35 cellular contexts compared by ENCODE assay signal in genomic region chr14:22893706-22894105, GRCh38. TPM values are rescaled to one million over a fixed set of nuclear protein-coding genes. Genes with fewer than 3 reads are reported as not detected.
"Had no signal": no experiment of that assay in that cellular context is flagged by ENCODE, and none has a peak within 500 bp of the region (broad histone marks: within the 10 kb centered on the region; RNA-seq: fewer than 3 reads in every experiment).

No MANE protein-coding gene starts in this region.

- H3K27ac Mint-ChIP-seq: activated B cell treated with CpG ODN at 0.5 μM for 24 hours; activated CD8-positive, alpha-beta memory T cell treated with anti-CD3 and anti-CD28 coated beads, Interleukin-2, amount 10 ng/mL, durations not matched to agents 7 days and 5 days; activated CD8-positive, alpha-beta T cell treated with anti-CD3 and anti-CD28 coated beads, Interleukin-2, amount 10 ng/mL, durations not matched to agents 7 days and 5 days; activated naive CD4-positive, alpha-beta T cell treated with anti-CD3 and anti-CD28 coated beads for 36 hours; activated naive CD4-positive, alpha-beta T cell treated with anti-CD3 and anti-CD28 coated beads, Interleukin-2, amount 50 U/mL, for 24 hours; activated naive CD8-positive, alpha-beta T cell treated with anti-CD3 and anti-CD28 coated beads for 36 hours; activated naive CD8-positive, alpha-beta T cell treated with anti-CD3 and anti-CD28 coated beads, Interleukin-2, amount 50 U/mL, for 24 hours; activated T-helper 1 cell treated with anti-CD3 and anti-CD28 coated beads, Interleukin-12 subunit alpha, Interleukin-12 subunit beta, Interleukin-2, Interleukin-4 antibody, amounts not matched to agents 30 ng/mL and 10 ng/mL and 1 ng/mL, durations not matched to agents 14 hours and 24 hours and 36 hours; activated T-helper 2 cell treated with anti-CD3 and anti-CD28 coated beads, Interferon-gamma antibody, Interleukin-2, Interleukin-4, amounts not matched to agents 10 μg/mL and 5 μg/mL and 100 μg/mL, durations not matched to agents 14 hours and 24 hours and 36 hours; T-helper 1 cell treated with Interleukin-12 subunit alpha and Interleukin-12 subunit beta and Interleukin-4 antibody, amounts not matched to agents 30 μg/mL and 1 μg/mL, for 36 hours; T-helper 2 cell treated with Interferon-gamma antibody and Interleukin-4, amounts not matched to agents 5 μg/mL and 100 μg/mL, for 36 hours had no signal

- ATAC-seq: activated CD4-positive, CD25-positive, alpha-beta regulatory T cell treated with anti-CD3 and anti-CD28 coated beads, Interleukin-2, amount 50 U/mL, for 24 hours; activated CD8-positive, alpha-beta memory T cell treated with anti-CD3 and anti-CD28 coated beads, Interleukin-2, amount 10 ng/mL, durations not matched to agents 7 days and 5 days; activated CD8-positive, alpha-beta T cell treated with anti-CD3 and anti-CD28 coated beads, Interleukin-2, amount 10 ng/mL, durations not matched to agents 7 days and 5 days; activated naive CD8-positive, alpha-beta T cell treated with anti-CD3 and anti-CD28 coated beads, Interleukin-2, amount 50 U/mL, for 24 hours; body of pancreas; effector memory CD8-positive, alpha-beta T cell; foreskin keratinocyte; gastroesophageal sphincter had no signal

- DNase-seq: activated B cell treated with CpG ODN at 0.5 μM for 24 hours; activated CD4-positive, alpha-beta T cell treated with anti-CD3 and anti-CD28 coated beads for 48 hours; activated CD4-positive, alpha-beta T cell treated with anti-CD3 and anti-CD28 coated beads, Interleukin-2, amount 50 U/mL, for 1 hour; activated CD4-positive, alpha-beta T cell treated with anti-CD3 and anti-CD28 coated beads, Interleukin-2, amount 50 U/mL, for 48 hours; activated CD8-positive, alpha-beta memory T cell treated with anti-CD3 and anti-CD28 coated beads, Interleukin-2, amount 10 ng/mL, durations not matched to agents 7 days and 5 days; activated CD8-positive, alpha-beta memory T cell treated with anti-CD3 and anti-CD28 coated beads, Interleukin-2, amount 50 U/mL, for 4 hours; activated CD8-positive, alpha-beta T cell treated with anti-CD3 and anti-CD28 coated beads, Interleukin-2, amount 10 ng/mL, durations not matched to agents 7 days and 5 days; activated effector memory CD4-positive, alpha-beta T cell treated with anti-CD3 and anti-CD28 coated beads, Interleukin-2, amount 50 U/mL, for 16 hours; activated naive CD4-positive, alpha-beta T cell treated with anti-CD3 and anti-CD28 coated beads for 36 hours; activated naive CD8-positive, alpha-beta T cell treated with anti-CD3 and anti-CD28 coated beads for 36 hours; activated naive CD8-positive, alpha-beta T cell treated with anti-CD3 and anti-CD28 coated beads, Interleukin-2, amount 50 U/mL, for 24 hours; activated T-cell treated with anti-CD3 and anti-CD28 coated beads, Interleukin-2, amount 50 U/mL, for 1 hour; activated T-cell treated with anti-CD3 and anti-CD28 coated beads, Interleukin-2, amount 50 U/mL, for 48 hours; adrenal gland; amygdala; body of pancreas; caudate nucleus; cortex of kidney; dermis blood vessel endothelial cell; effector CD4-positive, alpha-beta T cell; effector memory CD8-positive, alpha-beta T cell; erythroblast; foreskin keratinocyte; head of caudate nucleus; T1000; WERI-Rb-1 had no signal

- H3K27me3 Mint-ChIP-seq: activated B cell treated with CpG ODN at 0.5 μM for 24 hours; activated CD8-positive, alpha-beta memory T cell treated with anti-CD3 and anti-CD28 coated beads, Interleukin-2, amount 10 ng/mL, durations not matched to agents 7 days and 5 days; activated naive CD4-positive, alpha-beta T cell treated with anti-CD3 and anti-CD28 coated beads, Interleukin-2, amount 50 U/mL, for 24 hours; activated naive CD8-positive, alpha-beta T cell treated with anti-CD3 and anti-CD28 coated beads for 36 hours; activated naive CD8-positive, alpha-beta T cell treated with anti-CD3 and anti-CD28 coated beads, Interleukin-2, amount 50 U/mL, for 24 hours; effector memory CD8-positive, alpha-beta T cell had no signal

- H3K36me3 Mint-ChIP-seq: activated naive CD8-positive, alpha-beta T cell treated with anti-CD3 and anti-CD28 coated beads for 36 hours had no signal

- H3K4me3 ChIP-seq: adrenal gland, body of pancreas, esophagus muscularis mucosa, gastroesophageal sphincter had no signal

- H3K9me3 Mint-ChIP-seq: activated B cell treated with CpG ODN at 0.5 μM for 24 hours; activated naive CD4-positive, alpha-beta T cell treated with anti-CD3 and anti-CD28 coated beads for 36 hours; activated naive CD4-positive, alpha-beta T cell treated with anti-CD3 and anti-CD28 coated beads, Interleukin-2, amount 50 U/mL, for 24 hours; activated naive CD8-positive, alpha-beta T cell treated with anti-CD3 and anti-CD28 coated beads for 36 hours; activated naive CD8-positive, alpha-beta T cell treated with anti-CD3 and anti-CD28 coated beads, Interleukin-2, amount 50 U/mL, for 24 hours; activated T-helper 1 cell treated with anti-CD3 and anti-CD28 coated beads, Interleukin-12 subunit alpha, Interleukin-12 subunit beta, Interleukin-2, Interleukin-4 antibody, amounts not matched to agents 30 ng/mL and 10 ng/mL and 1 ng/mL, durations not matched to agents 14 hours and 24 hours and 36 hours; activated T-helper 2 cell treated with anti-CD3 and anti-CD28 coated beads, Interferon-gamma antibody, Interleukin-2, Interleukin-4, amounts not matched to agents 10 μg/mL and 5 μg/mL and 100 μg/mL, durations not matched to agents 14 hours and 24 hours and 36 hours; effector memory CD8-positive, alpha-beta T cell; T-helper 1 cell treated with Interleukin-12 subunit alpha and Interleukin-12 subunit beta and Interleukin-4 antibody, amounts not matched to agents 30 μg/mL and 1 μg/mL, for 36 hours; T-helper 2 cell treated with Interferon-gamma antibody and Interleukin-4, amounts not matched to agents 5 μg/mL and 100 μg/mL, for 36 hours had no signal

- H3K9me3 ChIP-seq: adrenal gland, body of pancreas, esophagus muscularis mucosa, gastroesophageal sphincter had no signal

- H3K36me3 ChIP-seq: adrenal gland, esophagus muscularis mucosa, WERI-Rb-1 had no signal

- H3K27ac ChIP-seq: adrenal gland, body of pancreas, esophagus muscularis mucosa, foreskin keratinocyte, gastroesophageal sphincter, WERI-Rb-1 had no signal

- H3K4me1 ChIP-seq: body of pancreas had no signal

- H3K27me3 ChIP-seq: adrenal gland, body of pancreas, esophagus muscularis mucosa, foreskin keratinocyte, gastroesophageal sphincter had no signal

- H3K4me3 Mint-ChIP-seq: activated B cell treated with CpG ODN at 0.5 μM for 24 hours; activated CD8-positive, alpha-beta memory T cell treated with anti-CD3 and anti-CD28 coated beads, Interleukin-2, amount 10 ng/mL, durations not matched to agents 7 days and 5 days; activated CD8-positive, alpha-beta T cell treated with anti-CD3 and anti-CD28 coated beads, Interleukin-2, amount 10 ng/mL, durations not matched to agents 7 days and 5 days; activated naive CD4-positive, alpha-beta T cell treated with anti-CD3 and anti-CD28 coated beads for 36 hours; activated naive CD4-positive, alpha-beta T cell treated with anti-CD3 and anti-CD28 coated beads, Interleukin-2, amount 50 U/mL, for 24 hours; activated naive CD8-positive, alpha-beta T cell treated with anti-CD3 and anti-CD28 coated beads for 36 hours; activated naive CD8-positive, alpha-beta T cell treated with anti-CD3 and anti-CD28 coated beads, Interleukin-2, amount 50 U/mL, for 24 hours; activated T-helper 1 cell treated with anti-CD3 and anti-CD28 coated beads, Interleukin-12 subunit alpha, Interleukin-12 subunit beta, Interleukin-2, Interleukin-4 antibody, amounts not matched to agents 30 ng/mL and 10 ng/mL and 1 ng/mL, durations not matched to agents 14 hours and 24 hours and 36 hours; effector memory CD8-positive, alpha-beta T cell; T-helper 1 cell treated with Interleukin-12 subunit alpha and Interleukin-12 subunit beta and Interleukin-4 antibody, amounts not matched to agents 30 μg/mL and 1 μg/mL, for 36 hours; T-helper 2 cell treated with Interferon-gamma antibody and Interleukin-4, amounts not matched to agents 5 μg/mL and 100 μg/mL, for 36 hours had no signal

RNA-seq across cellular contexts. Expression of gene REM2, which starts 10.7 kb away (rescaled TPM):
- total RNA-seq: body of pancreas, dermis blood vessel endothelial cell, glomerular endothelial cell had no signal
